ENCODE assay signal across 9 cellular contexts in genomic region chr12:20367731-20368652, GRCh38. TPM values are rescaled to one million over a fixed set of nuclear protein-coding genes. Genes with fewer than 3 reads are reported as not detected.
DNase-seq lines count a peak whose midpoint lies in the region; ATAC-seq and TF ChIP-seq lines count a peak whose summit lies in the region.
"Had no signal": no experiment of that assay in that cellular context is flagged by ENCODE, and none has a peak within 500 bp of the region (broad histone marks: within the 10 kb centered on the region; RNA-seq: fewer than 3 reads in every experiment).

PDE3A (plus strand) TSS chr12:20368537; CDS start chr12:20369285, 748 bp downstream.

- H3K27me3 ChIP-seq in Panc1 (ENCODE audit: control insufficient read depth, insufficient read depth, low read length) = no peaks in the 10 kb centered on the region
- peaks cover 0 to 20% of the 10 kb centered on the region in 2 donors for H3K27me3 ChIP-seq in duodenal mucosa (ENCODE audit: control insufficient read depth in 1 of 2, insufficient read depth in 2 of 2, low read length in 2 of 2)
- peaks cover 0 to 50% (median 19%) of the 10 kb centered on the region in 7 donors for H3K27me3 ChIP-seq in spleen (replicated peaks in 1 of 7)

- intact Hi-C loops in Panc1 (cut with micrococcal nuclease; ENCODE audit: unreplicated experiment) = no loop called here
- intact Hi-C loops in spleen (cut with DNase I; ENCODE audit: low total_unique reads) = no loop called here

- 1 to 4% (median 3%) methylated on average over 26 of the region's 26 CpGs for WGBS in spleen, 5 donors

- H3K36me3 ChIP-seq in Panc1 (ENCODE audit: control insufficient read depth, insufficient read depth, low read length) (no peaks in the 10 kb centered on the region), duodenal mucosa (ENCODE audit: control insufficient read depth in 1 of 2, insufficient read depth in 2 of 2, low read length in 2 of 2) (no peaks in the 10 kb centered on the region), spleen (no peaks in the 10 kb centered on the region)

- TF ChIP-seq CTCF in Panc1 (IDR thresholded peaks at IDR 0.05) = no peak
- peak in 1 of 11 experiments; percentile 6 for TF ChIP-seq CTCF in spleen (IDR thresholded peaks at IDR 0.05 in 8 of 11, conservative IDR thresholded peaks at IDR 0.05 in 3 of 11)
- TF ChIP-seq CTCF in GM20000 (IDR thresholded peaks at IDR 0.05; ENCODE audit: extremely low read depth, missing control alignments) = no peak

- BruUV-seq in Panc1 (replicated peaks; lab: Mats Ljungman, UMichigan) = no TSS peak

- peak; percentile 20 for DNase-seq in NCI-H2227 (lab: John Stamatoyannopoulos, UW; ENCODE audit: unreplicated experiment)
- no peak for DNase-seq in NCI-H2227 treated with DMSO at 0.1 percent for 48 hours (lab: John Stamatoyannopoulos, UW)
- DNase-seq in Panc1 (ENCODE audit: low read depth, low spot score) = no peak
- DNase-seq in left kidney (ENCODE audit: low read depth, low spot score) = peak; percentile 96
- DNase-seq in spleen = peak; percentile 70
- no peak for DNase-seq in GM20000 (ENCODE audit: low spot score)
- no peak for DNase-seq in NCI-H2196 (lab: John Stamatoyannopoulos, UW; ENCODE audit: unreplicated experiment)
- DNase-seq: CD4-positive, CD25-positive, alpha-beta regulatory T cell had no signal

- peak within 1 kb of the TSS; percentile 29 to 82 for H3K9ac ChIP-seq in duodenal mucosa (ENCODE audit: low read depth in 1 of 2, low read length in 2 of 2)

- H3K4me1 ChIP-seq in Panc1 (ENCODE audit: control insufficient read depth, insufficient read depth, low read length) (no peaks in the 10 kb centered on the region), duodenal mucosa (ENCODE audit: control insufficient read depth in 1 of 2, insufficient read depth in 2 of 2, low read length in 2 of 2) (no peaks in the 10 kb centered on the region), spleen (peaks cover 0 to 32% (median 19%) of the 10 kb centered on the region in 6 donors)

- CTCF ChIA-PET in Panc1 (lab: Charles Lee) = no interaction called here

- POLR2A ChIA-PET in Panc1 (lab: Charles Lee) = interaction anchor here (0.6 kb wide), 2 partner anchors 220 to 311 kb away, joined by 3 to 4 read pairs; no protein-coding TSS in a partner anchor

- in situ Hi-C loops in Panc1 (cut with HindIII; ENCODE audit: low pct_unique_long_range_greater_than_20kb, low sequenced_read_pairs) = no loop called here

- TF ChIP-seq POLR2A in spleen (IDR thresholded peaks at IDR 0.05) = no peak

- H3K4me3 ChIP-seq in Panc1 (ENCODE audit: low read depth in 2 of 2, low read length in 2 of 2) = peak within 1 kb of the TSS; percentile 45 to 57
- H3K4me3 ChIP-seq in duodenal mucosa (ENCODE audit: low read depth in 1 of 2, low read length in 2 of 2) = peak within 1 kb of the TSS; percentile 85 to 89
- H3K4me3 ChIP-seq in spleen = peak within 1 kb of the TSS; percentile 33 to 68 (median 42)

- ATAC-seq in Panc1 = peak; percentile 77

- H3K27ac ChIP-seq in Panc1 (ENCODE audit: low read length) = no peak within 1 kb of the TSS
- peak within 1 kb of the TSS; percentile 30 for H3K27ac ChIP-seq in duodenal mucosa (ENCODE audit: low read depth, low read length)
- peak within 1 kb of the TSS in 7 of 8 donors; percentile 64 to 80 (median 73) for H3K27ac ChIP-seq in spleen

- H3K9me3 ChIP-seq in Panc1 (ENCODE audit: control insufficient read depth, insufficient read depth, low read depth, low read length) (no peaks in the 10 kb centered on the region), duodenal mucosa (ENCODE audit: control insufficient read depth in 1 of 2, low read length in 2 of 2) (no peaks in the 10 kb centered on the region), spleen (no peaks in the 10 kb centered on the region)

RNA-seq across cellular contexts. Expression of gene PDE3A, which starts in this region (rescaled TPM):
- total RNA-seq in Panc1 (2021; ENCODE audit: unreplicated experiment) (0.03 TPM), spleen (10 to 100 TPM in 1 of 7 donors, 1 to 10 TPM in 6; 4.9 to 10.1 (median 9.4) TPM)
- not detected for polyA plus RNA-seq in Panc1 (2012; ENCODE audit: insufficient read length)
- polyA plus RNA-seq in spleen = under 1 TPM; 0.57 to 0.99 (median 0.77) TPM

Comparison
In these comparisons a context has a peak if more than half of its experiments do, and no peak if none do; other contexts are left out.
1. DNase-seq: peak in NCI-H2227 (single experiment), left kidney (single experiment) and spleen (single experiment); none in NCI-H2227 treated with DMSO at 0.1 percent for 48 hours (single experiment), Panc1 (single experiment), GM20000 (single experiment) and NCI-H2196 (single experiment).
2. Peak in ATAC-seq and H3K4me3 ChIP-seq in Panc1; RNA of the gene not detected or under 1 TPM.
3. Peak in every context shown above with its lines, with median percentiles within 50 percentile points of each other: H3K4me3 ChIP-seq.